ENCODE assay signal across 3 cellular contexts in genomic region chr3:136142592-136142991, GRCh38.
TF ChIP-seq lines count a peak whose summit lies in the region.

No MANE protein-coding gene starts in this region.

TF ChIP-seq in IMR-90, 13 proteins besides CTCF, POLR2A, EP300 and RAD21:
- TF ChIP-seq CHD1 (IDR thresholded peaks at IDR 0.05; ENCODE audit: low read depth, low read length) (no peak), SMC3 (IDR thresholded peaks at IDR 0.05; ENCODE audit: low read depth, low read length) (no peak), FOS (IDR thresholded peaks at IDR 0.05; ENCODE audit: low read depth, low read length) (peak; percentile 84; the same call in 1 of the 2 replicates), MAZ (IDR thresholded peaks at IDR 0.05; ENCODE audit: borderline replicate concordance, low read depth, low read length) (no peak), USF2 (IDR thresholded peaks at IDR 0.05; ENCODE audit: low read depth, low read length) (no peak), MAFK (IDR thresholded peaks at IDR 0.05; ENCODE audit: low read depth, low read length) (peak; percentile 27; the same call in 1 of the 2 replicates), BHLHE40 (IDR thresholded peaks at IDR 0.05; ENCODE audit: low read depth, low read length) (peak; percentile 24), MXI1 (IDR thresholded peaks at IDR 0.05; ENCODE audit: borderline replicate concordance, low read depth, low read length) (no peak), CEBPB (IDR thresholded peaks at IDR 0.05; ENCODE audit: low read depth, low read length) (no peak)
- TF ChIP-seq, protein P1, sequence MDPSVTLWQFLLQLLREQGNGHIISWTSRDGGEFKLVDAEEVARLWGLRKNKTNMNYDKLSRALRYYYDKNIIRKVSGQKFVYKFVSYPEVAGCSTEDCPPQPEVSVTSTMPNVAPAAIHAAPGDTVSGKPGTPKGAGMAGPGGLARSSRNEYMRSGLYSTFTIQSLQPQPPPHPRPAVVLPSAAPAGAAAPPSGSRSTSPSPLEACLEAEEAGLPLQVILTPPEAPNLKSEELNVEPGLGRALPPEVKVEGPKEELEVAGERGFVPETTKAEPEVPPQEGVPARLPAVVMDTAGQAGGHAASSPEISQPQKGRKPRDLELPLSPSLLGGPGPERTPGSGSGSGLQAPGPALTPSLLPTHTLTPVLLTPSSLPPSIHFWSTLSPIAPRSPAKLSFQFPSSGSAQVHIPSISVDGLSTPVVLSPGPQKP (IDR thresholded peaks at IDR 0.05; ENCODE audit: borderline replicate concordance, low read depth, low read length): no peak

TF ChIP-seq in K562, 482 proteins besides CTCF, POLR2A, EP300 and RAD21 (continues in another document):
- TF ChIP-seq YY1 (IDR thresholded peaks at IDR 0.05; ENCODE audit: borderline replicate concordance in 1 of 3, control insufficient read depth in 1 of 3, extremely low read depth in 1 of 3, insufficient read depth in 3 of 3, insufficient read length in 1 of 3, insufficient replicate concordance in 2 of 3, low read depth in 1 of 3, low read length in 2 of 3) (no peak), FOXK2 (conservative IDR thresholded peaks at IDR 0.05 in 1 of 2, IDR thresholded peaks at IDR 0.05 in 1 of 2; ENCODE audit: low read depth in 2 of 2) (no peak), NR2C2 (CRISPR knock-in tag; IDR thresholded peaks at IDR 0.05) (no peak), NR2C2 (tag; IDR thresholded peaks at IDR 0.05) (no peak), TSC22D4 (tag; IDR thresholded peaks at IDR 0.05) (no peak), RNF2 (IDR thresholded peaks at IDR 0.05) (no peak), EHMT2 (IDR thresholded peaks at IDR 0.05) (no peak), RBM15 (IDR thresholded peaks at IDR 0.05; ENCODE audit: insufficient read depth, low read length) (no peak), MYC (IDR thresholded peaks at IDR 0.05; ENCODE audit: low read depth, low read length) (no peak), MYC (CRISPR knock-in tag; IDR thresholded peaks at IDR 0.05; ENCODE audit: borderline replicate concordance, low read depth) (no peak), RFX1 (IDR thresholded peaks at IDR 0.05) (peak; percentile 40), ZNF408 (CRISPR knock-in tag; IDR thresholded peaks at IDR 0.05; ENCODE audit: low read depth) (no peak), FOXP1 (CRISPR knock-in tag; IDR thresholded peaks at IDR 0.05) (no peak), KLF6 (CRISPR knock-in tag; IDR thresholded peaks at IDR 0.05; ENCODE audit: borderline replicate concordance) (no peak), HMG20A (CRISPR knock-in tag; conservative IDR thresholded peaks at IDR 0.05) (no peak), KDM4B (IDR thresholded peaks at IDR 0.05; ENCODE audit: borderline replicate concordance in 2 of 2, low read depth in 1 of 2) (no peak), FOXA1 (IDR thresholded peaks at IDR 0.05; ENCODE audit: borderline replicate concordance) (no peak), ZNF12 (CRISPR knock-in tag; IDR thresholded peaks at IDR 0.05) (no peak), MAFF (IDR thresholded peaks at IDR 0.05; ENCODE audit: low read length) (no peak), ARID1B (IDR thresholded peaks at IDR 0.05) (0 out of 2 replicates have a peak, but pooled peaks have one; percentile 29), MED1 (CRISPR knock-in tag; IDR thresholded peaks at IDR 0.05; ENCODE audit: borderline replicate concordance) (no peak), PHB2 (IDR thresholded peaks at IDR 0.05; ENCODE audit: low read depth) (no peak), HEY1 (CRISPR knock-in tag; IDR thresholded peaks at IDR 0.05; ENCODE audit: borderline replicate concordance) (no peak), ZNF239 (CRISPR knock-in tag; IDR thresholded peaks at IDR 0.05) (no peak), TOE1 (IDR thresholded peaks at IDR 0.05; ENCODE audit: borderline replicate concordance) (no peak), TOE1 (CRISPR knock-in tag; IDR thresholded peaks at IDR 0.05; ENCODE audit: borderline replicate concordance, low read depth) (no peak), SMARCA5 (IDR thresholded peaks at IDR 0.05) (no peak), SAP30 (IDR thresholded peaks at IDR 0.05; ENCODE audit: borderline replicate concordance, insufficient read depth, low read depth, low read length, poor library complexity, severe bottlenecking) (no peak), EP400 (IDR thresholded peaks at IDR 0.05) (no peak), FOSL1 (tag; conservative IDR thresholded peaks at IDR 0.05) (peak; percentile 77), RBM39 (optimal IDR thresholded peaks at IDR 0.05; ENCODE audit: low read depth, low read length) (no peak), BRF1 (IDR thresholded peaks at IDR 0.05; ENCODE audit: borderline replicate concordance, extremely low read depth, insufficient read length) (no peak), USF1 (CRISPR knock-in tag; IDR thresholded peaks at IDR 0.05) (no peak), ZNF134 (CRISPR knock-in tag; conservative IDR thresholded peaks at IDR 0.05) (no peak), PCBP1 (IDR thresholded peaks at IDR 0.05; ENCODE audit: low read depth, low read length, poor library complexity, severe bottlenecking) (no peak), TAF1 (IDR thresholded peaks at IDR 0.05; ENCODE audit: control insufficient read depth, extremely low read depth, insufficient read depth, low read length, severe bottlenecking) (no peak), HNRNPLL (IDR thresholded peaks at IDR 0.05; ENCODE audit: low read depth, low read length, poor library complexity, severe bottlenecking) (no peak), JUND (IDR thresholded peaks at IDR 0.05; ENCODE audit: borderline replicate concordance, low read depth, low read length) (peak; percentile 80; the same call in 1 of the 2 replicates), JUND (tag; IDR thresholded peaks at IDR 0.05; ENCODE audit: borderline replicate concordance, low read depth, low read length) (peak; percentile 82; the same call in 2 of the 3 replicates), POLR2AphosphoS5 (IDR thresholded peaks at IDR 0.05; ENCODE audit: control insufficient read depth, insufficient read depth, low read depth, low read length) (no peak), FUS (optimal IDR thresholded peaks at IDR 0.05; ENCODE audit: low read depth, low read length) (no peak)
- TF ChIP-seq, protein P2, sequence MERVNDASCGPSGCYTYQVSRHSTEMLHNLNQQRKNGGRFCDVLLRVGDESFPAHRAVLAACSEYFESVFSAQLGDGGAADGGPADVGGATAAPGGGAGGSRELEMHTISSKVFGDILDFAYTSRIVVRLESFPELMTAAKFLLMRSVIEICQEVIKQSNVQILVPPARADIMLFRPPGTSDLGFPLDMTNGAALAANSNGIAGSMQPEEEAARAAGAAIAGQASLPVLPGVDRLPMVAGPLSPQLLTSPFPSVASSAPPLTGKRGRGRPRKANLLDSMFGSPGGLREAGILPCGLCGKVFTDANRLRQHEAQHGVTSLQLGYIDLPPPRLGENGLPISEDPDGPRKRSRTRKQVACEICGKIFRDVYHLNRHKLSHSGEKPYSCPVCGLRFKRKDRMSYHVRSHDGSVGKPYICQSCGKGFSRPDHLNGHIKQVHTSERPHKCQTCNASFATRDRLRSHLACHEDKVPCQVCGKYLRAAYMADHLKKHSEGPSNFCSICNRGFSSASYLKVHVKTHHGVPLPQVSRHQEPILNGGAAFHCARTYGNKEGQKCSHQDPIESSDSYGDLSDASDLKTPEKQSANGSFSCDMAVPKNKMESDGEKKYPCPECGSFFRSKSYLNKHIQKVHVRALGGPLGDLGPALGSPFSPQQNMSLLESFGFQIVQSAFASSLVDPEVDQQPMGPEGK (CRISPR knock-in tag; IDR thresholded peaks at IDR 0.05; ENCODE audit: borderline replicate concordance): no peak

TF ChIP-seq in liver, 16 proteins besides CTCF, POLR2A, EP300 and RAD21:
- TF ChIP-seq EGR1 (IDR thresholded peaks at IDR 0.05; ENCODE audit: low read depth in 2 of 2) (no peak), HNF4G (IDR thresholded peaks at IDR 0.05) (no peak), HNF4A (conservative IDR thresholded peaks at IDR 0.05) (no peak), GABPA (IDR thresholded peaks at IDR 0.05 in 1 of 2, conservative IDR thresholded peaks at IDR 0.05 in 1 of 2) (no peak), NR2F2 (IDR thresholded peaks at IDR 0.05) (no peak), ZBTB33 (IDR thresholded peaks at IDR 0.05) (no peak), ATF3 (IDR thresholded peaks at IDR 0.05) (no peak), JUND (IDR thresholded peaks at IDR 0.05) (peak in 1 of 2 donors; percentile 84), FOXA2 (IDR thresholded peaks at IDR 0.05) (no peak), RXRA (IDR thresholded peaks at IDR 0.05) (no peak), MAX (IDR thresholded peaks at IDR 0.05) (peak; percentile 10), TAF1 (conservative IDR thresholded peaks at IDR 0.05) (no peak), FOXA1 (IDR thresholded peaks at IDR 0.05) (no peak), SP1 (IDR thresholded peaks at IDR 0.05) (no peak), YY1 (IDR thresholded peaks at IDR 0.05) (no peak)
- TF ChIP-seq, protein P3, sequence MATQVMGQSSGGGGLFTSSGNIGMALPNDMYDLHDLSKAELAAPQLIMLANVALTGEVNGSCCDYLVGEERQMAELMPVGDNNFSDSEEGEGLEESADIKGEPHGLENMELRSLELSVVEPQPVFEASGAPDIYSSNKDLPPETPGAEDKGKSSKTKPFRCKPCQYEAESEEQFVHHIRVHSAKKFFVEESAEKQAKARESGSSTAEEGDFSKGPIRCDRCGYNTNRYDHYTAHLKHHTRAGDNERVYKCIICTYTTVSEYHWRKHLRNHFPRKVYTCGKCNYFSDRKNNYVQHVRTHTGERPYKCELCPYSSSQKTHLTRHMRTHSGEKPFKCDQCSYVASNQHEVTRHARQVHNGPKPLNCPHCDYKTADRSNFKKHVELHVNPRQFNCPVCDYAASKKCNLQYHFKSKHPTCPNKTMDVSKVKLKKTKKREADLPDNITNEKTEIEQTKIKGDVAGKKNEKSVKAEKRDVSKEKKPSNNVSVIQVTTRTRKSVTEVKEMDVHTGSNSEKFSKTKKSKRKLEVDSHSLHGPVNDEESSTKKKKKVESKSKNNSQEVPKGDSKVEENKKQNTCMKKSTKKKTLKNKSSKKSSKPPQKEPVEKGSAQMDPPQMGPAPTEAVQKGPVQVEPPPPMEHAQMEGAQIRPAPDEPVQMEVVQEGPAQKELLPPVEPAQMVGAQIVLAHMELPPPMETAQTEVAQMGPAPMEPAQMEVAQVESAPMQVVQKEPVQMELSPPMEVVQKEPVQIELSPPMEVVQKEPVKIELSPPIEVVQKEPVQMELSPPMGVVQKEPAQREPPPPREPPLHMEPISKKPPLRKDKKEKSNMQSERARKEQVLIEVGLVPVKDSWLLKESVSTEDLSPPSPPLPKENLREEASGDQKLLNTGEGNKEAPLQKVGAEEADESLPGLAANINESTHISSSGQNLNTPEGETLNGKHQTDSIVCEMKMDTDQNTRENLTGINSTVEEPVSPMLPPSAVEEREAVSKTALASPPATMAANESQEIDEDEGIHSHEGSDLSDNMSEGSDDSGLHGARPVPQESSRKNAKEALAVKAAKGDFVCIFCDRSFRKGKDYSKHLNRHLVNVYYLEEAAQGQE (IDR thresholded peaks at IDR 0.05): no peak
